ENCODE assay signal across 9 cellular contexts in the genomic region with DNA sequence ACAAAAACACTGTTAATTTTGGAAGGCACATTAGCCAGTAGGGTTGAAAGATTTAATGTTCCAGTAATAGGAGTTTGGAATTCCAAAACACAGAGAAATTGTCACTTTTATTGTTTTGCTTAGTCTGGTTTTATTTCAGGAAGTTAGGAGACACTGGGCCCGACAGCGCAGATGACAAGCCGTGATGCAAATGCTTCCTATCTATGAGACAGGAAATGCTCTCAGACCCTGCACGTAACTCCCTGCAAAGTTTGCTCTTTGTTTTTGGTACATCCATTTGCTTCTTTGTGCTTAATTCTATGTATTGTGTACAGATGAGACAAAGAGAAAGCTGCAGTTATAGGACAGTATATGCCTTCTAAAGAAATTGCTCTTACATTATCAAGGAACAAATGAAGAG.
DNase-seq lines count a peak whose midpoint lies in the region; ATAC-seq and TF ChIP-seq lines count a peak whose summit lies in the region.
"Had no signal": no experiment of that assay in that cellular context is flagged by ENCODE, and none has a peak within 500 bp of the region (broad histone marks: within the 10 kb centered on the region; RNA-seq: fewer than 3 reads in every experiment).

No MANE protein-coding gene starts in this region.

- H3K9me3 Mint-ChIP-seq in activated CD8-positive, alpha-beta T cell treated with anti-CD3 and anti-CD28 coated beads, Interleukin-2, amount 10 ng/mL, durations not matched to agents 7 days and 5 days (ENCODE audit: insufficient read depth), result no peaks in the 10 kb centered on the region
- no peaks in the 10 kb centered on the region for H3K9me3 Mint-ChIP-seq in memory B cell

- H3K4me3 ChIP-seq in GM06990 (replicated peaks; ENCODE audit: low read depth, low read length), result no peak overlapping the region
- H3K4me3 ChIP-seq: PC-9 had no signal

- ATAC-seq in HG03565 (IDR thresholded peaks at IDR 0.05; ENCODE audit: unreplicated experiment) (peak; percentile 40), memory B cell (ENCODE audit: low read depth) (peak; percentile 90)
- ATAC-seq in activated CD8-positive, alpha-beta T cell treated with anti-CD3 and anti-CD28 coated beads, Interleukin-2, amount 10 ng/mL, durations not matched to agents 7 days and 5 days, result peak; percentile 93

- CTCF ChIA-PET in activated CD8-positive, alpha-beta T cell treated with anti-CD3 and anti-CD28 coated beads, Interleukin-2, amount 10 ng/mL, durations not matched to agents 7 days and 5 days (lab: Charles Lee), result interaction anchor here (0.6 kb wide), 1 partner anchor 885 kb away, joined by 3 read pairs; no protein-coding TSS in a partner anchor

- POLR2A ChIA-PET in activated CD8-positive, alpha-beta T cell treated with anti-CD3 and anti-CD28 coated beads, Interleukin-2, amount 10 ng/mL, durations not matched to agents 7 days and 5 days (lab: Charles Lee), result no interaction called here

- H3K27ac Mint-ChIP-seq in activated CD8-positive, alpha-beta T cell treated with anti-CD3 and anti-CD28 coated beads, Interleukin-2, amount 10 ng/mL, durations not matched to agents 7 days and 5 days, result peak overlapping the region; percentile 93
- peak overlapping the region; percentile 58 for H3K27ac Mint-ChIP-seq in memory B cell

- H3K4me1 Mint-ChIP-seq in activated CD8-positive, alpha-beta T cell treated with anti-CD3 and anti-CD28 coated beads, Interleukin-2, amount 10 ng/mL, durations not matched to agents 7 days and 5 days (ENCODE audit: low read depth), result peaks cover 39% of the 10 kb centered on the region
- peaks cover 8% of the 10 kb centered on the region for H3K4me1 Mint-ChIP-seq in memory B cell

- H3K27me3 ChIP-seq in GM06990 (replicated peaks; ENCODE audit: control insufficient read depth, insufficient read depth, low read length), result no peaks in the 10 kb centered on the region

- H3K36me3 Mint-ChIP-seq in activated CD8-positive, alpha-beta T cell treated with anti-CD3 and anti-CD28 coated beads, Interleukin-2, amount 10 ng/mL, durations not matched to agents 7 days and 5 days (ENCODE audit: low read depth), result peaks cover 6% of the 10 kb centered on the region
- no peaks in the 10 kb centered on the region for H3K36me3 Mint-ChIP-seq in memory B cell

- H3K27me3 Mint-ChIP-seq in activated CD8-positive, alpha-beta T cell treated with anti-CD3 and anti-CD28 coated beads, Interleukin-2, amount 10 ng/mL, durations not matched to agents 7 days and 5 days (ENCODE audit: low read depth), result no peaks in the 10 kb centered on the region
- no peaks in the 10 kb centered on the region for H3K27me3 Mint-ChIP-seq in memory B cell

- DNase-seq in GM06990 (ENCODE audit: extremely low read depth, insufficient read length) (peak; percentile 4), memory B cell (ENCODE audit: low spot score in 2 of 2) (peak in 1 of 2 donors; percentile 11), DMS79 treated with DMSO at 0.1 percent for 48 hours (lab: John Stamatoyannopoulos, UW) (no peak), NCI-H2171 treated with DMSO at 0.1 percent for 48 hours (lab: John Stamatoyannopoulos, UW) (no peak), 8988T (no peak), DMS153 (lab: John Stamatoyannopoulos, UW) (no peak)
- peak; percentile 70 for DNase-seq in activated CD8-positive, alpha-beta T cell treated with anti-CD3 and anti-CD28 coated beads, Interleukin-2, amount 10 ng/mL, durations not matched to agents 7 days and 5 days
- DNase-seq: PC-9 had no signal

- no peaks in the 10 kb centered on the region for H3K36me3 ChIP-seq in GM06990 (ENCODE audit: control insufficient read depth, insufficient read depth, low read length)

- no peak for TF ChIP-seq CTCF in GM06990 (IDR thresholded peaks at IDR 0.05; ENCODE audit: insufficient read depth, low read length, poor library complexity, severe bottlenecking)

- peak overlapping the region; percentile 50 for H3K4me3 Mint-ChIP-seq in activated CD8-positive, alpha-beta T cell treated with anti-CD3 and anti-CD28 coated beads, Interleukin-2, amount 10 ng/mL, durations not matched to agents 7 days and 5 days
- H3K4me3 Mint-ChIP-seq in memory B cell, result peak overlapping the region; percentile 58

Comparison
In these comparisons a context has a peak if more than half of its experiments do, and no peak if none do; other contexts are left out.
1. DNase-seq: peak in GM06990 (single experiment) and activated CD8-positive, alpha-beta T cell treated with anti-CD3 and anti-CD28 coated beads, Interleukin-2, amount 10 ng/mL, durations not matched to agents 7 days and 5 days (single experiment); none in DMS79 treated with DMSO at 0.1 percent for 48 hours (single experiment), NCI-H2171 treated with DMSO at 0.1 percent for 48 hours (single experiment), 8988T (single experiment) and DMS153 (single experiment).
2. ATAC-seq: peak in every context shown above with its lines; median percentile 93 in activated CD8-positive, alpha-beta T cell treated with anti-CD3 and anti-CD28 coated beads, Interleukin-2, amount 10 ng/mL, durations not matched to agents 7 days and 5 days; 90 in memory B cell; 40 in HG03565.